Comparison of ENCODE assay signal across 13 cellular contexts in the genomic region with DNA sequence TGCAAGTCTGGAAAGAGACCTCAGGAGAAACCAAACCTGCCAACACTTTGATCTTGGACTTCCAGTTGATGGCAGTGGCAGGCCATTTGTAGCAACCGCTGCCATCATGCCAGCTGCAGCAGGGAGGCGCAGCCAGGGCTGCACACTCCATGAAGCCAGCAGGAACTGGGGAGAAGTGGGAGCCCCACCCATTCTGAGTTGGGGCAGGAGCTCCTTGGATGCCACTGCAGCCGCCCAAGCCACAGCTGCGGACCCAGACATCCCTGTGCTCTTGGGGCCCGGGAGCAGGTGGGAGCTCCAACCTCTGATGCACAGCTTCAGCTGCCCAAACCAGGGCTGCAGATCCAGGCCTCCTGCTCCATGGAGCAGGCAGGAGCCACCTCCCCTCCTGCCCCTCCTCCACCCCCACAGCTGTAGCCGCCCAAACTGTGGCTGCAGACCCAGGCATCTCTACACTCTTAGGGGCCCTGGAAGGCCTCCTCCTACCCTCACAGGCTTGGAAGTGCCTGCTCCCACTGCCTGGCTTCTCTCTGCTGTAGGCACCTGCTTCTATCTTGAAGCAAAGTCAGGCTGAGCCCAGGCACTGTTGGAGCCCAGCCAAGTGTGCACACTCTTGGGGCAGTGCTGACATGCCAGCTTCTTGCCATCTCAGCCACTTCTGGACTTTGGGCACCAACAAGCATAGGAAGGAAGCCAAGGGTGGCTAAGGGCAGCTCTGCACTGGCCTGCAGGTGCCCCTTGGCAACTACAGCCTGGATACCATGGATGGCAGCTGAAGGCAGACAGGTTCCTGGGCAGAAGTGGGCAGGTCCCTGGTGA. TPM values are rescaled to one million over a fixed set of nuclear protein-coding genes. Genes with fewer than 3 reads are reported as not detected.
DNase-seq lines count a peak whose midpoint lies in the region; ATAC-seq and TF ChIP-seq lines count a peak whose summit lies in the region.
"Had no signal": no experiment of that assay in that cellular context is flagged by ENCODE, and none has a peak within 500 bp of the region (broad histone marks: within the 10 kb centered on the region; RNA-seq: fewer than 3 reads in every experiment).

No MANE protein-coding gene starts in this region.

- peak; percentile 33 for TF ChIP-seq RAD21 in neural cell (conservative IDR thresholded peaks at IDR 0.05)

- no peak overlapping the region for H3K9ac ChIP-seq in GM23248
- H3K9ac ChIP-seq in neural cell (ENCODE audit: low read length), result no peak overlapping the region

- ATAC-seq in GM21367 (IDR thresholded peaks at IDR 0.05; ENCODE audit: unreplicated experiment) (no peak), HG02642 (IDR thresholded peaks at IDR 0.05; ENCODE audit: poor library complexity, unreplicated experiment) (no peak)

- H3F3A ChIP-seq in GM23248 (ENCODE audit: insufficient read depth) (no peaks in the 10 kb centered on the region), neural cell (ENCODE audit: insufficient read depth, low read length, poor library complexity, severe bottlenecking) (no peaks in the 10 kb centered on the region)

- no peak overlapping the region for H3K4me2 ChIP-seq in GM23248 (ENCODE audit: unreplicated experiment)
- H3K4me2 ChIP-seq in neural cell (ENCODE audit: low read length), result no peak overlapping the region

- H4K20me1 ChIP-seq in GM23248 (ENCODE audit: insufficient read depth) (no peaks in the 10 kb centered on the region), neural cell (ENCODE audit: insufficient read depth) (no peaks in the 10 kb centered on the region)

- peaks cover 25% of the 10 kb centered on the region for H3K4me1 Mint-ChIP-seq in endothelial cell (ENCODE audit: unreplicated experiment)

- H3K9me3 ChIP-seq in GM23248 (ENCODE audit: low read depth), result no peaks in the 10 kb centered on the region
- no peaks in the 10 kb centered on the region for H3K9me3 ChIP-seq in neural cell (ENCODE audit: low read length)
- H3K9me3 ChIP-seq: esophagus muscularis mucosa had no signal

- no peaks in the 10 kb centered on the region for H3K4me1 ChIP-seq in GM23248 (ENCODE audit: insufficient read depth)

- H3K27ac Mint-ChIP-seq in endothelial cell (ENCODE audit: unreplicated experiment), result peak overlapping the region; percentile 4

- H3K36me3 Mint-ChIP-seq in endothelial cell (ENCODE audit: low read depth, unreplicated experiment), result peaks cover 5% of the 10 kb centered on the region

- H3K4me3 ChIP-seq in GM23248 (no peak overlapping the region), neural cell (ENCODE audit: low read length) (no peak overlapping the region)
- H3K4me3 ChIP-seq: esophagus muscularis mucosa had no signal

- no peaks in the 10 kb centered on the region for H3K36me3 ChIP-seq in GM23248 (ENCODE audit: low read depth)
- no peaks in the 10 kb centered on the region for H3K36me3 ChIP-seq in neural cell (ENCODE audit: insufficient read depth, low read length)
- H3K36me3 ChIP-seq: esophagus muscularis mucosa had no signal

- H2AFZ ChIP-seq in GM23248, result no peak overlapping the region
- H2AFZ ChIP-seq in neural cell (ENCODE audit: low read depth, low read length), result no peak overlapping the region

- in situ Hi-C loops in GM23248 (cut with MboI), result loop anchor here (5.0 kb wide), 1 partner anchor 297 kb away; no protein-coding TSS in a partner anchor

- TF ChIP-seq EP300 in neural cell (conservative IDR thresholded peaks at IDR 0.05; ENCODE audit: poor library complexity, severe bottlenecking), result no peak

- no peak overlapping the region for H3K4me3 Mint-ChIP-seq in endothelial cell (ENCODE audit: unreplicated experiment)

- peaks cover 4% of the 10 kb centered on the region for H3K27me3 Mint-ChIP-seq in endothelial cell (ENCODE audit: unreplicated experiment)

- DNase-seq in GM23248, result peak; percentile 30
- peak; percentile 54 for DNase-seq in M059J (ENCODE audit: low read depth)
- DNase-seq in endothelial cell (ENCODE audit: low spot score), result no peak
- DNase-seq in kidney glomerular epithelial cell (lab: John Stamatoyannopoulos, UW), result no peak
- DNase-seq: activated CD8-positive, alpha-beta memory T cell treated with anti-CD3 and anti-CD28 coated beads, Interleukin-2, amount 50 U/mL, for 4 hours; anterior cingulate cortex; left cardiac atrium had no signal

- H3K9me2 ChIP-seq in GM23248 (ENCODE audit: insufficient read depth) (no peaks in the 10 kb centered on the region), neural cell (ENCODE audit: insufficient read depth, low read length) (no peaks in the 10 kb centered on the region)

- H3K9me3 Mint-ChIP-seq in endothelial cell (ENCODE audit: unreplicated experiment), result no peaks in the 10 kb centered on the region

- H3K27me3 ChIP-seq in GM23248 (replicated peaks; ENCODE audit: insufficient read depth), result 0 out of 2 replicates have a peak, but pooled peaks cover 5% of the 10 kb centered on the region
- H3K27me3 ChIP-seq in neural cell (ENCODE audit: insufficient read depth, low read depth, low read length), result no peaks in the 10 kb centered on the region
- H3K27me3 ChIP-seq: esophagus muscularis mucosa had no signal

- TF ChIP-seq CTCF in endothelial cell (IDR thresholded peaks at IDR 0.05; ENCODE audit: unreplicated experiment), result no peak
- peak; percentile 39 for TF ChIP-seq CTCF in neural cell (IDR thresholded peaks at IDR 0.05; ENCODE audit: poor library complexity, severe bottlenecking)

- no peak overlapping the region for H3K27ac ChIP-seq in GM23248
- H3K27ac ChIP-seq in neural cell (ENCODE audit: low read length), result no peak overlapping the region
- H3K27ac ChIP-seq: esophagus muscularis mucosa had no signal

- 55 to 74% methylated on average over 5 to 6 of the region's 6 CpGs for WGBS in GM23248 (ENCODE audit: low coverage in 1 of 2, low lambda C conversion rate in 2 of 2, missing lambda C conversion rate in 2 of 2), 2 experiments

- no peaks in the 10 kb centered on the region for H3K79me2 ChIP-seq in GM23248 (ENCODE audit: insufficient read depth)
- H3K79me2 ChIP-seq in neural cell (replicated peaks; ENCODE audit: insufficient read depth, low read length), result no peaks in the 10 kb centered on the region

TF ChIP-seq in neural cell, 6 proteins besides CTCF, POLR2A, EP300 and RAD21:
- TF ChIP-seq SMC3 (conservative IDR thresholded peaks at IDR 0.05; ENCODE audit: poor library complexity), result no peak

RNA-seq across cellular contexts. Expression of gene DISP1, which starts 20.0 kb away (rescaled TPM):
- 1.5 and 2.6 TPM in 2 replicates for total RNA-seq in GM23248 (2014; rRNA removed; shearing (Covaris generic))
- polyA plus RNA-seq in GM23248 (2016; fragmentation: Nextera tagmentation; extraction: Ambion mirVana) (3.1 and 3.6 TPM in 2 replicates), neural cell (3.9 and 4.8 TPM in 2 replicates)
- 6.0 and 8.1 TPM in 2 replicates for total RNA-seq in M059J (2014; rRNA removed; shearing (Covaris generic))
- 27.2 TPM for total RNA-seq in endothelial cell (ENCODE audit: unreplicated experiment)
- polyA minus RNA-seq in neural cell, result 13.1 and 16.1 TPM in 2 replicates

RNA-seq across cellular contexts. Expression of gene FAM177B, which starts 57.9 kb away (rescaled TPM):
- total RNA-seq in GM23248 (2014; rRNA removed; shearing (Covaris generic)), result not detected in 2 replicates
- polyA plus RNA-seq in GM23248 (2016; fragmentation: Nextera tagmentation; extraction: Ambion mirVana) (not detected in 2 replicates), neural cell (not detected in 2 replicates)
- total RNA-seq in M059J (2014; rRNA removed; shearing (Covaris generic)), result not detected in 2 replicates
- not detected for total RNA-seq in endothelial cell (ENCODE audit: unreplicated experiment)
- polyA minus RNA-seq in neural cell, result not detected in 2 replicates
- total RNA-seq: left cardiac atrium; pulmonary artery endothelial cell; T-helper 1 cell treated with Interleukin-12 subunit alpha and Interleukin-12 subunit beta and Interleukin-4 antibody, amounts not matched to agents 30 ng/mL and 1 ng/mL, for 36 hours had no signal

Comparison
In these comparisons a context has a peak if more than half of its experiments do, and no peak if none do; other contexts are left out.
1. DNase-seq: peak in GM23248 (single experiment) and M059J (single experiment); none in endothelial cell (single experiment) and kidney glomerular epithelial cell (single experiment).